Comparison of ENCODE assay signal across 11 cellular contexts in genomic region chr17:81043725-81044427, GRCh38. TPM values are rescaled to one million over a fixed set of nuclear protein-coding genes. Genes with fewer than 3 reads are reported as not detected.
A peak's percentile ranks its signal among the peaks of the same experiment; 100 is the strongest.
DNase-seq lines count a peak whose midpoint lies in the region; FAIRE-seq and TF ChIP-seq lines count a peak whose summit lies in the region.
"Had no signal": no experiment of that assay in that cellular context is flagged by ENCODE, and none has a peak within 500 bp of the region (broad histone marks: within the 10 kb centered on the region; RNA-seq: fewer than 3 reads in every experiment).

No MANE protein-coding gene starts in this region.

- peak; percentile 88 for DNase-seq in HTR-8/SVneo (ENCODE audit: insufficient read length, low spot score)
- DNase-seq in T47D (ENCODE audit: low read depth in 1 of 2, low spot score in 1 of 2) = peak; percentile 92 to 97
- DNase-seq in kidney tubule cell (ENCODE audit: low spot score) = peak; percentile 98
- DNase-seq in smooth muscle cell (lab: John Stamatoyannopoulos, UW; ENCODE audit: unreplicated experiment) = no peak
- DNase-seq in activated gamma-delta T cell (lab: John Stamatoyannopoulos, UW) = no peak
- DNase-seq in NCI-H2081 treated with DMSO at 0.1 percent for 48 hours (lab: John Stamatoyannopoulos, UW) = no peak
- DNase-seq in activated CD4-positive, alpha-beta T cell treated with anti-CD3 and anti-CD28 coated beads for 48 hours = no peak
- no peak for DNase-seq in NCI-H82 treated with DMSO at 0.1 percent for 48 hours (lab: John Stamatoyannopoulos, UW; ENCODE audit: unreplicated experiment)
- DNase-seq: HCEC 1CT; stimulated activated naive B cell treated with anti-CD40 and anti-IgM and Interleukin-4, amounts not matched to agents 10 μg/mL and 1 μg/mL and 100 μg/mL, for 72 hours; T-helper 2 cell had no signal

- in situ Hi-C loops in T47D (cut with HindIII; ENCODE audit: low pct_unique_long_range_greater_than_20kb, low sequenced_read_pairs) = no loop called here

- H4K20me1 ChIP-seq in smooth muscle cell (ENCODE audit: low read depth) = peaks cover 100% of the 10 kb centered on the region

- H3K79me2 ChIP-seq in smooth muscle cell (ENCODE audit: low read depth) = peaks cover 90% of the 10 kb centered on the region

- H3K9ac ChIP-seq in smooth muscle cell (ENCODE audit: low read depth) = no peak overlapping the region

- H3K27ac ChIP-seq in smooth muscle cell (ENCODE audit: low read depth) = peak overlapping the region; percentile 50

- no peak overlapping the region for H2AFZ ChIP-seq in smooth muscle cell (ENCODE audit: low read depth)

- peaks cover 4% of the 10 kb centered on the region for H3F3A ChIP-seq in smooth muscle cell (ENCODE audit: low read depth)

- TF ChIP-seq CTCF in smooth muscle cell (IDR thresholded peaks at IDR 0.05; ENCODE audit: borderline replicate concordance, insufficient read depth, poor library complexity, severe bottlenecking) = no peak

- H3K27me3 ChIP-seq in smooth muscle cell (ENCODE audit: low read depth) = no peaks in the 10 kb centered on the region

- no peak overlapping the region for H3K4me3 ChIP-seq in smooth muscle cell

- peak overlapping the region; percentile 9 for H3K4me2 ChIP-seq in smooth muscle cell

- 68% methylated on average over 37 of the region's 38 CpGs for WGBS in smooth muscle cell (ENCODE audit: low lambda C conversion rate)

- peaks cover 24% of the 10 kb centered on the region for H3K4me1 ChIP-seq in smooth muscle cell (ENCODE audit: low read depth)

- FAIRE-seq in HTR-8/SVneo (lab: Jason Lieb, UNC) = peak; percentile 97

- H3K36me3 ChIP-seq in smooth muscle cell (ENCODE audit: low read depth) = no peaks in the 10 kb centered on the region

- no peaks in the 10 kb centered on the region for H3K9me3 ChIP-seq in smooth muscle cell (replicated peaks; ENCODE audit: low read depth)

RNA-seq across cellular contexts. Expression of gene BAIAP2, which starts 8.9 kb away (rescaled TPM):
- total RNA-seq in smooth muscle cell = 27.8 and 41.9 TPM in 2 replicates
- 26.6 and 47.2 TPM in 2 replicates for polyA plus RNA-seq in smooth muscle cell

RNA-seq across cellular contexts. Expression of gene CHMP6, which starts 52.2 kb away (rescaled TPM):
- 5.8 and 11.9 TPM in 2 replicates for total RNA-seq in smooth muscle cell
- 21.5 and 30.9 TPM in 2 replicates for polyA plus RNA-seq in smooth muscle cell

Comparison
In these comparisons a context has a peak if more than half of its experiments do, and no peak if none do; other contexts are left out.
1. DNase-seq: peak in HTR-8/SVneo (single experiment), T47D (2 of 2) and kidney tubule cell (single experiment); none in smooth muscle cell (single experiment), activated gamma-delta T cell (single experiment), NCI-H2081 treated with DMSO at 0.1 percent for 48 hours (single experiment), activated CD4-positive, alpha-beta T cell treated with anti-CD3 and anti-CD28 coated beads for 48 hours (single experiment) and NCI-H82 treated with DMSO at 0.1 percent for 48 hours (single experiment).